ENCODE assay signal across 19 cellular contexts in the genomic region with DNA sequence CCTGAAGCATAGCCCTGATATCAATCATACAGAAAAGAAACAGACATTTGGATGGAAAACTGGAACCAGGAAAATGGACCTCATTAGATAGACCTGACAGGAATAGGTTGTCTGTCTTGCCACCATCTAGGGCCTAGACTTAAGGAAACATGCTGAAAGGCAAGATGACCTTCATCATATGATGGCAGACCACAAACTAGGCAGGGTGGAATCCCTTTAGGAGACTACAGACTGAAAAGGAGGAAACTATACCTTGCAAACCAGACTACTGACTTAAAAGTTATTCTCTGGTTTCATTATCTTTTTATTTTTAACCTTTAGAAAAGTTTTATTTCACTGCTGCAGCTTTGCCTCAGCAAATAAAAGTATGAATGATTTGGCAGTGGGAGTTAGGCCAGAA. TPM values are rescaled to one million over a fixed set of nuclear protein-coding genes. Genes with fewer than 3 reads are reported as not detected.
DNase-seq lines count a peak whose midpoint lies in the region; ATAC-seq and TF ChIP-seq lines count a peak whose summit lies in the region.
"Had no signal": no experiment of that assay in that cellular context is flagged by ENCODE, and none has a peak within 500 bp of the region (broad histone marks: within the 10 kb centered on the region; RNA-seq: fewer than 3 reads in every experiment).

No MANE protein-coding gene starts in this region.

- H3K9me3 Mint-ChIP-seq in activated T-helper 17 cell treated with anti-CD3 and anti-CD28 coated beads, Interleukin-2, amount 50 U/mL, for 72 hours: no peaks in the 10 kb centered on the region
- no peaks in the 10 kb centered on the region for H3K9me3 Mint-ChIP-seq in CD4-positive, alpha-beta T cell
- H3K9me3 Mint-ChIP-seq: CD8-positive, alpha-beta memory T cell had no signal

- H3K27me3 ChIP-seq in cardiac muscle cell: no peaks in the 10 kb centered on the region
- no peaks in the 10 kb centered on the region for H3K27me3 ChIP-seq in rectal smooth muscle tissue (ENCODE audit: control insufficient read depth, insufficient read depth, low read length)
- no peaks in the 10 kb centered on the region for H3K27me3 ChIP-seq in uterus
- H3K27me3 ChIP-seq in CD4-positive, alpha-beta T cell (ENCODE audit: control insufficient read depth, insufficient read depth, low read length): no peaks in the 10 kb centered on the region
- H3K27me3 ChIP-seq: BLaER1, Peyer's patch had no signal

- H3K4me1 Mint-ChIP-seq in activated T-helper 17 cell treated with anti-CD3 and anti-CD28 coated beads, Interleukin-2, amount 50 U/mL, for 72 hours: peaks cover 6% of the 10 kb centered on the region
- peaks cover 13% of the 10 kb centered on the region for H3K4me1 Mint-ChIP-seq in CD4-positive, alpha-beta T cell (ENCODE audit: low read depth)

- H3K9me3 ChIP-seq in cardiac muscle cell (ENCODE audit: low read depth) (no peaks in the 10 kb centered on the region), uterus (no peaks in the 10 kb centered on the region)
- H3K9me3 ChIP-seq in CD4-positive, alpha-beta T cell (ENCODE audit: control insufficient read depth, low read length): no peaks in the 10 kb centered on the region
- H3K9me3 ChIP-seq: BLaER1, HAP-1, Peyer's patch had no signal

- no peaks in the 10 kb centered on the region for H3K36me3 ChIP-seq in cardiac muscle cell
- no peaks in the 10 kb centered on the region for H3K36me3 ChIP-seq in rectal smooth muscle tissue (ENCODE audit: control insufficient read depth, insufficient read depth, low read length)
- no peaks in the 10 kb centered on the region for H3K36me3 ChIP-seq in uterus
- H3K36me3 ChIP-seq: BLaER1, HAP-1, Peyer's patch had no signal

- no peak overlapping the region for H3K4me3 Mint-ChIP-seq in activated T-helper 17 cell treated with anti-CD3 and anti-CD28 coated beads, Interleukin-2, amount 50 U/mL, for 72 hours
- H3K4me3 Mint-ChIP-seq in CD4-positive, alpha-beta T cell: no peak overlapping the region
- H3K4me3 Mint-ChIP-seq: CD8-positive, alpha-beta memory T cell had no signal

- intact Hi-C loops in Right ventricle myocardium inferior (cut with DNase I): no loop called here
- intact Hi-C loops in uterus (cut with DNase I; ENCODE audit: low total_unique reads): no loop called here
- intact Hi-C loops in CD4-positive, alpha-beta T cell (cut with DNase I, micrococcal nuclease): no loop called here

- peaks cover 3% of the 10 kb centered on the region for H3K4me1 ChIP-seq in cardiac muscle cell (ENCODE audit: low read depth)
- H3K4me1 ChIP-seq in rectal smooth muscle tissue (ENCODE audit: control insufficient read depth, insufficient read depth, low read length): no peaks in the 10 kb centered on the region
- H3K4me1 ChIP-seq in uterus: no peaks in the 10 kb centered on the region
- H3K4me1 ChIP-seq: BLaER1, Peyer's patch had no signal

- CTCF ChIA-PET in CD4-positive, alpha-beta T cell (lab: Charles Lee): interaction anchor here (1.0 kb wide), 1 partner anchor 24 kb away, joined by 3 read pairs; no protein-coding TSS in a partner anchor

- H3K36me3 Mint-ChIP-seq in activated T-helper 17 cell treated with anti-CD3 and anti-CD28 coated beads, Interleukin-2, amount 50 U/mL, for 72 hours (ENCODE audit: low read depth): no peaks in the 10 kb centered on the region
- H3K36me3 Mint-ChIP-seq in CD4-positive, alpha-beta T cell (ENCODE audit: low read depth): no peaks in the 10 kb centered on the region

- H3K9ac ChIP-seq in rectal smooth muscle tissue (ENCODE audit: low read length): no peak overlapping the region
- H3K9ac ChIP-seq: BLaER1 had no signal

- POLR2A ChIA-PET in CD4-positive, alpha-beta T cell (lab: Charles Lee): no interaction called here

- ATAC-seq in Right ventricle myocardium inferior (no peak), GM19324 (IDR thresholded peaks at IDR 0.05; ENCODE audit: low FRiP score, unreplicated experiment) (no peak)
- ATAC-seq in activated T-helper 17 cell treated with anti-CD3 and anti-CD28 coated beads, Interleukin-2, amount 50 U/mL, for 72 hours (replicated peaks): peak; percentile 43
- ATAC-seq in CD4-positive, alpha-beta T cell (ENCODE audit: poor library complexity): no peak

- TF ChIP-seq CTCF in cardiac muscle cell (IDR thresholded peaks at IDR 0.05; ENCODE audit: low read depth, low read length) (no peak), uterus (IDR thresholded peaks at IDR 0.05) (no peak)
- no peak for TF ChIP-seq CTCF in CD4-positive, alpha-beta T cell (IDR thresholded peaks at IDR 0.05)

- H3K27me3 Mint-ChIP-seq in activated T-helper 17 cell treated with anti-CD3 and anti-CD28 coated beads, Interleukin-2, amount 50 U/mL, for 72 hours: no peaks in the 10 kb centered on the region
- no peaks in the 10 kb centered on the region for H3K27me3 Mint-ChIP-seq in CD4-positive, alpha-beta T cell
- H3K27me3 Mint-ChIP-seq: CD8-positive, alpha-beta memory T cell had no signal

- H3K27ac ChIP-seq in cardiac muscle cell (peak overlapping the region; percentile 45), rectal smooth muscle tissue (ENCODE audit: low read depth, low read length) (peak overlapping the region; percentile 2), uterus (peak overlapping the region; percentile 44 to 55)
- H3K27ac ChIP-seq in CD4-positive, alpha-beta T cell (ENCODE audit: low read depth, low read length): no peak overlapping the region
- H3K27ac ChIP-seq: BLaER1, Peyer's patch had no signal

- H3K27ac Mint-ChIP-seq in activated T-helper 17 cell treated with anti-CD3 and anti-CD28 coated beads, Interleukin-2, amount 50 U/mL, for 72 hours: no peak overlapping the region
- H3K27ac Mint-ChIP-seq in CD4-positive, alpha-beta T cell: no peak overlapping the region

- DNase-seq in cardiac muscle cell (ENCODE audit: low read depth in 1 of 2, low spot score in 1 of 2) (no peak), Right ventricle myocardium inferior (ENCODE audit: missing footprints) (no peak), uterus (no peak)
- no peak for DNase-seq in CD4-positive, alpha-beta T cell
- no peak for DNase-seq in activated CD4-positive, CD25-positive, alpha-beta regulatory T cell (lab: John Stamatoyannopoulos, UW)
- DNase-seq: CD8-positive, alpha-beta memory T cell; DMS79; KG1; NCI-H1436; NCI-H2029 treated with DMSO at 0.1 percent for 48 hours; NCI-H2171 treated with DMSO at 0.1 percent for 48 hours; NCI-H82; Peyer's patch; SHP77 treated with DMSO at 0.1 percent for 48 hours had no signal

- TF ChIP-seq POLR2A in uterus (IDR thresholded peaks at IDR 0.05): no peak

- H3K4me3 ChIP-seq in cardiac muscle cell (no peak overlapping the region), rectal smooth muscle tissue (ENCODE audit: low read length) (no peak overlapping the region), uterus (no peak overlapping the region)
- H3K4me3 ChIP-seq: BLaER1, HAP-1, Peyer's patch had no signal

RNA-seq across cellular contexts. Expression of a gene that starts 20.3 kb away (rescaled TPM):
- total RNA-seq in cardiac muscle cell (22.0 and 32.3 TPM in 2 replicates), Right ventricle myocardium inferior (16.7 TPM), uterus (100 to 1,000 TPM in 2 of 4 donors, 10 to 100 TPM in 2; 45.0 to 202 (median 98.0) TPM)
- polyA plus RNA-seq in cardiac muscle cell: 13.3 and 21.0 TPM in 2 replicates
- total RNA-seq in activated T-helper 17 cell treated with anti-CD3 and anti-CD28 coated beads, Interleukin-2, amount 50 U/mL, for 72 hours: 10 to 100 TPM; 33.3 to 42.5 TPM
- 10 to 100 TPM; 14.2 to 15.2 TPM for total RNA-seq in CD4-positive, alpha-beta T cell

RNA-seq across cellular contexts. Expression of a gene that starts 31.1 kb away (rescaled TPM):
- 79.6 and 144 TPM in 2 replicates for total RNA-seq in cardiac muscle cell
- 60.2 and 93.1 TPM in 2 replicates for polyA plus RNA-seq in cardiac muscle cell
- total RNA-seq in Right ventricle myocardium inferior: 14.1 TPM
- total RNA-seq in activated T-helper 17 cell treated with anti-CD3 and anti-CD28 coated beads, Interleukin-2, amount 50 U/mL, for 72 hours: 100 to 1,000 TPM in 1 of 2 donors, 10 to 100 TPM in 1; 11.7 to 100 TPM
- 100 to 1,000 TPM in 1 of 4 donors, 10 to 100 TPM in 3; 27.9 to 151 (median 47.2) TPM for total RNA-seq in uterus
- total RNA-seq in CD4-positive, alpha-beta T cell: 1 to 10 TPM; 1.5 to 1.8 TPM
